34 cellular contexts compared by ENCODE assay signal in the genomic region with DNA sequence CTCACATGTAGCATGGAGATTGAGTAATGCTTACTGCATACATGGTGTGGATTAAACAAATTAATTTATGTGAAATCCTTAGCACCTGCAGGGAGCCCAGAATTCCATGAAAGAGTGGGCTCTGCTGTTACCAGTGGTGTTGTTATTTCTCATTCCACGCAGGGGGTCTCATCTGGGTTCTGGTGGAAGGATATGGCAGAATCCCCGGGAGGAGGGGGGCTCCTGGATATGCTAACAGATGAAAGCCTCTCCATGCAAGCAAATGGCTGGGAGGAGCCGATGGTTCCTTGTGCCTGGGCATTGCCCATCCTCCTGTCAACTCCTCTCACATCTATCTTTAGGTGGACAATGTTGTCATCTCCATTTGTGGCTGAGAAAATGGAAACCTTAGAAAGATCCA.
"Had no signal": no experiment of that assay in that cellular context is flagged by ENCODE, and none has a peak within 500 bp of the region (broad histone marks: within the 10 kb centered on the region; RNA-seq: fewer than 3 reads in every experiment).

No MANE protein-coding gene starts in this region.

- H3K4me2 ChIP-seq: KMS-11 had no signal

- H3K36me3 ChIP-seq: MG63 had no signal

- H3K9me3 ChIP-seq: MG63 had no signal

- DNase-seq: Karpas-422, Kasumi-1, MM.1S, MV-4-11, NCI-H1048, NCI-H1092, NCI-H1092 treated with DMSO at 0.1 percent for 48 hours, NCI-H1105, NCI-H1105 treated with DMSO at 0.1 percent for 48 hours, NCI-H1417, NCI-H1417 treated with DMSO at 0.1 percent for 48 hours, NCI-H1436, NCI-H1436 treated with DMSO at 0.1 percent for 48 hours, NCI-H146, NCI-H1694, NCI-H1694 treated with DMSO at 0.1 percent for 48 hours, NCI-H187, NCI-H187 treated with DMSO at 0.1 percent for 48 hours, NCI-H1930, NCI-H2029, NCI-H2029 treated with DMSO at 0.1 percent for 48 hours, NCI-H2081, NCI-H2081 treated with DMSO at 0.1 percent for 48 hours, NCI-H2107, NCI-H2171, NCI-H2171 treated with DMSO at 0.1 percent for 48 hours, NCI-H2227 treated with DMSO at 0.1 percent for 48 hours, NCI-H226, NCI-H345, NCI-H446, NCI-H446 treated with DMSO at 0.1 percent for 48 hours, NCI-H510A had no signal

- H3K27ac ChIP-seq: KMS-11 had no signal

- H3K27me3 ChIP-seq: MG63 had no signal

- H3K9ac ChIP-seq: KMS-11 had no signal

- H3K4me3 ChIP-seq: MG63 had no signal
